Comparison of ENCODE assay signal across 1 cellular context in genomic region chr5:116947691-116948528, GRCh38.
TF ChIP-seq lines count a peak whose summit lies in the region.

No MANE protein-coding gene starts in this region.

TF ChIP-seq in HepG2, 621 proteins besides CTCF, POLR2A, EP300 and RAD21 (continued from another document and continues in another):
- peak; percentile 50; the same call in 1 of the 2 replicates for TF ChIP-seq ZGPAT (CRISPR knock-in tag; IDR thresholded peaks at IDR 0.05)
- TF ChIP-seq, protein P1, sequence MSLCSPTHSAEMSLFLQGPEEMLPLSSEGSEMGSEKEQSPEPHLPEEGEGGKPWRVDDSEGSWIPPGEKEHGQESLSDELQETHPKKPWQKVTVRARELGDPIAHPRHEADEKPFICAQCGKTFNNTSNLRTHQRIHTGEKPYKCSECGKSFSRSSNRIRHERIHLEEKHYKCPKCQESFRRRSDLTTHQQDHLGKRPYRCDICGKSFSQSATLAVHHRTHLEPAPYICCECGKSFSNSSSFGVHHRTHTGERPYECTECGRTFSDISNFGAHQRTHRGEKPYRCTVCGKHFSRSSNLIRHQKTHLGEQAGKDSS (CRISPR knock-in tag; IDR thresholded peaks at IDR 0.05; ENCODE audit: borderline replicate concordance, low read depth), result peak; percentile 66; the same call in 1 of the 2 replicates
- peak; percentile 26; the same call in 1 of the 2 replicates for TF ChIP-seq CEBPG (CRISPR knock-in tag; IDR thresholded peaks at IDR 0.05)
- TF ChIP-seq, protein P2, sequence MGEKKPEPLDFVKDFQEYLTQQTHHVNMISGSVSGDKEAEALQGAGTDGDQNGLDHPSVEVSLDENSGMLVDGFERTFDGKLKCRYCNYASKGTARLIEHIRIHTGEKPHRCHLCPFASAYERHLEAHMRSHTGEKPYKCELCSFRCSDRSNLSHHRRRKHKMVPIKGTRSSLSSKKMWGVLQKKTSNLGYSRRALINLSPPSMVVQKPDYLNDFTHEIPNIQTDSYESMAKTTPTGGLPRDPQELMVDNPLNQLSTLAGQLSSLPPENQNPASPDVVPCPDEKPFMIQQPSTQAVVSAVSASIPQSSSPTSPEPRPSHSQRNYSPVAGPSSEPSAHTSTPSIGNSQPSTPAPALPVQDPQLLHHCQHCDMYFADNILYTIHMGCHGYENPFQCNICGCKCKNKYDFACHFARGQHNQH (CRISPR knock-in tag; IDR thresholded peaks at IDR 0.05), result peak; percentile 58; the same call in 1 of the 2 replicates
- TF ChIP-seq EED (CRISPR knock-in tag; IDR thresholded peaks at IDR 0.05), result no peak
- TF ChIP-seq TGIF2 (CRISPR knock-in tag; IDR thresholded peaks at IDR 0.05), result 0 out of 2 replicates have a peak, but pooled peaks have one; percentile 23
- no peak for TF ChIP-seq MYNN (CRISPR knock-in tag; IDR thresholded peaks at IDR 0.05; ENCODE audit: low read depth)
- TF ChIP-seq, protein P3, sequence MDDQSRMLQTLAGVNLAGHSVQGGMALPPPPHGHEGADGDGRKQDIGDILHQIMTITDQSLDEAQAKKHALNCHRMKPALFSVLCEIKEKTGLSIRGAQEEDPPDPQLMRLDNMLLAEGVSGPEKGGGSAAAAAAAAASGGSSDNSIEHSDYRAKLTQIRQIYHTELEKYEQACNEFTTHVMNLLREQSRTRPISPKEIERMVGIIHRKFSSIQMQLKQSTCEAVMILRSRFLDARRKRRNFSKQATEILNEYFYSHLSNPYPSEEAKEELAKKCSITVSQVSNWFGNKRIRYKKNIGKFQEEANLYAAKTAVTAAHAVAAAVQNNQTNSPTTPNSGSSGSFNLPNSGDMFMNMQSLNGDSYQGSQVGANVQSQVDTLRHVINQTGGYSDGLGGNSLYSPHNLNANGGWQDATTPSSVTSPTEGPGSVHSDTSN (CRISPR knock-in tag; IDR thresholded peaks at IDR 0.05; ENCODE audit: borderline replicate concordance), result no peak
- TF ChIP-seq, protein P4, sequence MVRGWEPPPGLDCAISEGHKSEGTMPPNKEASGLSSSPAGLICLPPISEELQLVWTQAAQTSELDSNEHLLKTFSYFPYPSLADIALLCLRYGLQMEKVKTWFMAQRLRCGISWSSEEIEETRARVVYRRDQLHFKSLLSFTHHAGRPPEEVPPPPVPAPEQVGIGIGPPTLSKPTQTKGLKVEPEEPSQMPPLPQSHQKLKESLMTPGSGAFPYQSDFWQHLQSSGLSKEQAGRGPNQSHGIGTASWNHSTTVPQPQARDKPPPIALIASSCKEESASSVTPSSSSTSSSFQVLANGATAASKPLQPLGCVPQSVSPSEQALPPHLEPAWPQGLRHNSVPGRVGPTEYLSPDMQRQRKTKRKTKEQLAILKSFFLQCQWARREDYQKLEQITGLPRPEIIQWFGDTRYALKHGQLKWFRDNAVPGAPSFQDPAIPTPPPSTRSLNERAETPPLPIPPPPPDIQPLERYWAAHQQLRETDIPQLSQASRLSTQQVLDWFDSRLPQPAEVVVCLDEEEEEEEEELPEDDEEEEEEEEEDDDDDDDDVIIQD (CRISPR knock-in tag; IDR thresholded peaks at IDR 0.05; ENCODE audit: low read depth), result peak; percentile 84
- TF ChIP-seq ATF4 (CRISPR knock-in tag; IDR thresholded peaks at IDR 0.05), result no peak
- 0 out of 2 replicates have a peak, but pooled peaks have one; percentile 25 for TF ChIP-seq ZNF644 (CRISPR knock-in tag; IDR thresholded peaks at IDR 0.05; ENCODE audit: low read depth)
- no peak for TF ChIP-seq ZNF607 (CRISPR knock-in tag; IDR thresholded peaks at IDR 0.05; ENCODE audit: borderline replicate concordance)
- TF ChIP-seq BORCS8-MEF2B (CRISPR knock-in tag; IDR thresholded peaks at IDR 0.05), result no peak; the same call in 1 of the 2 replicates
- no peak for TF ChIP-seq ZSCAN22 (CRISPR knock-in tag; IDR thresholded peaks at IDR 0.05)
- TF ChIP-seq NRL (CRISPR knock-in tag; IDR thresholded peaks at IDR 0.05; ENCODE audit: borderline replicate concordance), result no peak
- no peak for TF ChIP-seq SOX13 (IDR thresholded peaks at IDR 0.05)
- TF ChIP-seq SOX13 (CRISPR knock-in tag; conservative IDR thresholded peaks at IDR 0.05 in 1 of 2, IDR thresholded peaks at IDR 0.05 in 1 of 2), result no peak
- no peak for TF ChIP-seq NCOA2 (CRISPR knock-in tag; IDR thresholded peaks at IDR 0.05)
- no peak for TF ChIP-seq ZNF841 (CRISPR knock-in tag; IDR thresholded peaks at IDR 0.05; ENCODE audit: borderline replicate concordance)
- peak; percentile 32; the same call in 1 of the 2 replicates for TF ChIP-seq FOXA3 (CRISPR knock-in tag; IDR thresholded peaks at IDR 0.05)
- TF ChIP-seq, protein P5, sequence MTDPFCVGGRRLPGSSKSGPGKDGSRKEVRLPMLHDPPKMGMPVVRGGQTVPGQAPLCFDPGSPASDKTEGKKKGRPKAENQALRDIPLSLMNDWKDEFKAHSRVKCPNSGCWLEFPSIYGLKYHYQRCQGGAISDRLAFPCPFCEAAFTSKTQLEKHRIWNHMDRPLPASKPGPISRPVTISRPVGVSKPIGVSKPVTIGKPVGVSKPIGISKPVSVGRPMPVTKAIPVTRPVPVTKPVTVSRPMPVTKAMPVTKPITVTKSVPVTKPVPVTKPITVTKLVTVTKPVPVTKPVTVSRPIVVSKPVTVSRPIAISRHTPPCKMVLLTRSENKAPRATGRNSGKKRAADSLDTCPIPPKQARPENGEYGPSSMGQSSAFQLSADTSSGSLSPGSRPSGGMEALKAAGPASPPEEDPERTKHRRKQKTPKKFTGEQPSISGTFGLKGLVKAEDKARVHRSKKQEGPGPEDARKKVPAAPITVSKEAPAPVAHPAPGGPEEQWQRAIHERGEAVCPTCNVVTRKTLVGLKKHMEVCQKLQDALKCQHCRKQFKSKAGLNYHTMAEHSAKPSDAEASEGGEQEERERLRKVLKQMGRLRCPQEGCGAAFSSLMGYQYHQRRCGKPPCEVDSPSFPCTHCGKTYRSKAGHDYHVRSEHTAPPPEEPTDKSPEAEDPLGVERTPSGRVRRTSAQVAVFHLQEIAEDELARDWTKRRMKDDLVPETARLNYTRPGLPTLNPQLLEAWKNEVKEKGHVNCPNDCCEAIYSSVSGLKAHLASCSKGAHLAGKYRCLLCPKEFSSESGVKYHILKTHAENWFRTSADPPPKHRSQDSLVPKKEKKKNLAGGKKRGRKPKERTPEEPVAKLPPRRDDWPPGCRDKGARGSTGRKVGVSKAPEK (CRISPR knock-in tag; IDR thresholded peaks at IDR 0.05; ENCODE audit: borderline replicate concordance), result peak; percentile 65; the same call in 1 of the 2 replicates
- peak; percentile 48; the same call in 1 of the 2 replicates for TF ChIP-seq IRF2 (CRISPR knock-in tag; IDR thresholded peaks at IDR 0.05)
- no peak for TF ChIP-seq KMT2A (CRISPR knock-in tag; IDR thresholded peaks at IDR 0.05)
- TF ChIP-seq FOSL2 (CRISPR knock-in tag; IDR thresholded peaks at IDR 0.05), result peak; percentile 64
- no peak for TF ChIP-seq NCOA1 (CRISPR knock-in tag; IDR thresholded peaks at IDR 0.05)
- no peak for TF ChIP-seq ZNF296 (CRISPR knock-in tag; conservative IDR thresholded peaks at IDR 0.05)
- 0 out of 2 replicates have a peak, but pooled peaks have one; percentile 32 for TF ChIP-seq FOXO1 (CRISPR knock-in tag; IDR thresholded peaks at IDR 0.05)
- TF ChIP-seq FOXK1 (CRISPR knock-in tag; IDR thresholded peaks at IDR 0.05; ENCODE audit: borderline replicate concordance, low read depth), result peak; percentile 26; the same call in 1 of the 2 replicates
- TF ChIP-seq RXRB (CRISPR knock-in tag; IDR thresholded peaks at IDR 0.05; ENCODE audit: borderline replicate concordance), result peak; percentile 50; the same call in 1 of the 2 replicates
- TF ChIP-seq PCBP1 (IDR thresholded peaks at IDR 0.05; ENCODE audit: borderline replicate concordance, low read depth, low read length), result no peak
- TF ChIP-seq KLF16 (CRISPR knock-in tag; IDR thresholded peaks at IDR 0.05), result 0 out of 4 replicates have a peak, but pooled peaks of 1 of the 2 experiments have one; percentile 51
- TF ChIP-seq ZNF329 (CRISPR knock-in tag; IDR thresholded peaks at IDR 0.05; ENCODE audit: low read depth), result peak; percentile 96
- TF ChIP-seq, protein P6, sequence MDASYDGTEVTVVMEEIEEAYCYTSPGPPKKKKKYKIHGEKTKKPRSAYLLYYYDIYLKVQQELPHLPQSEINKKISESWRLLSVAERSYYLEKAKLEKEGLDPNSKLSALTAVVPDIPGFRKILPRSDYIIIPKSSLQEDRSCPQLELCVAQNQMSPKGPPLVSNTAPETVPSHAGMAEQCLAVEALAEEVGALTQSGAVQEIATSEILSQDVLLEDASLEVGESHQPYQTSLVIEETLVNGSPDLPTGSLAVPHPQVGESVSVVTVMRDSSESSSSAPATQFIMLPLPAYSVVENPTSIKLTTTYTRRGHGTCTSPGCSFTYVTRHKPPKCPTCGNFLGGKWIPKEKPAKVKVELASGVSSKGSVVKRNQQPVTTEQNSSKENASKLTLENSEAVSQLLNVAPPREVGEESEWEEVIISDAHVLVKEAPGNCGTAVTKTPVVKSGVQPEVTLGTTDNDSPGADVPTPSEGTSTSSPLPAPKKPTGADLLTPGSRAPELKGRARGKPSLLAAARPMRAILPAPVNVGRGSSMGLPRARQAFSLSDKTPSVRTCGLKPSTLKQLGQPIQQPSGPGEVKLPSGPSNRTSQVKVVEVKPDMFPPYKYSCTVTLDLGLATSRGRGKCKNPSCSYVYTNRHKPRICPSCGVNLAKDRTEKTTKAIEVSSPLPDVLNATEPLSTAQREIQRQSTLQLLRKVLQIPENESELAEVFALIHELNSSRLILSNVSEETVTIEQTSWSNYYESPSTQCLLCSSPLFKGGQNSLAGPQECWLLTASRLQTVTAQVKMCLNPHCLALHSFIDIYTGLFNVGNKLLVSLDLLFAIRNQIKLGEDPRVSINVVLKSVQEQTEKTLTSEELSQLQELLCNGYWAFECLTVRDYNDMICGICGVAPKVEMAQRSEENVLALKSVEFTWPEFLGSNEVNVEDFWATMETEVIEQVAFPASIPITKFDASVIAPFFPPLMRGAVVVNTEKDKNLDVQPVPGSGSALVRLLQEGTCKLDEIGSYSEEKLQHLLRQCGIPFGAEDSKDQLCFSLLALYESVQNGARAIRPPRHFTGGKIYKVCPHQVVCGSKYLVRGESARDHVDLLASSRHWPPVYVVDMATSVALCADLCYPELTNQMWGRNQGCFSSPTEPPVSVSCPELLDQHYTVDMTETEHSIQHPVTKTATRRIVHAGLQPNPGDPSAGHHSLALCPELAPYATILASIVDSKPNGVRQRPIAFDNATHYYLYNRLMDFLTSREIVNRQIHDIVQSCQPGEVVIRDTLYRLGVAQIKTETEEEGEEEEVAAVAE (CRISPR knock-in tag; IDR thresholded peaks at IDR 0.05; ENCODE audit: borderline replicate concordance), result 0 out of 2 replicates have a peak, but pooled peaks have one; percentile 75
- TF ChIP-seq, protein P7, sequence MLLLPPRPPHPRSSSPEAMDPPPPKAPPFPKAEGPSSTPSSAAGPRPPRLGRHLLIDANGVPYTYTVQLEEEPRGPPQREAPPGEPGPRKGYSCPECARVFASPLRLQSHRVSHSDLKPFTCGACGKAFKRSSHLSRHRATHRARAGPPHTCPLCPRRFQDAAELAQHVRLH (CRISPR knock-in tag; IDR thresholded peaks at IDR 0.05; ENCODE audit: borderline replicate concordance, low read depth), result 0 out of 2 replicates have a peak, but pooled peaks have one; percentile 64
- no peak for TF ChIP-seq CENPT (CRISPR knock-in tag; IDR thresholded peaks at IDR 0.05; ENCODE audit: low read depth)
- TF ChIP-seq TFAP4 (IDR thresholded peaks at IDR 0.05; ENCODE audit: borderline replicate concordance, low read depth), result peak; percentile 86
- TF ChIP-seq RAD51 (IDR thresholded peaks at IDR 0.05; ENCODE audit: borderline replicate concordance), result no peak
- TF ChIP-seq ETV5 (CRISPR knock-in tag; IDR thresholded peaks at IDR 0.05; ENCODE audit: borderline replicate concordance), result peak; percentile 66; the same call in 1 of the 2 replicates
- TF ChIP-seq SMC3 (IDR thresholded peaks at IDR 0.05; ENCODE audit: low read length), result peak; percentile 97
- TF ChIP-seq, protein P8, sequence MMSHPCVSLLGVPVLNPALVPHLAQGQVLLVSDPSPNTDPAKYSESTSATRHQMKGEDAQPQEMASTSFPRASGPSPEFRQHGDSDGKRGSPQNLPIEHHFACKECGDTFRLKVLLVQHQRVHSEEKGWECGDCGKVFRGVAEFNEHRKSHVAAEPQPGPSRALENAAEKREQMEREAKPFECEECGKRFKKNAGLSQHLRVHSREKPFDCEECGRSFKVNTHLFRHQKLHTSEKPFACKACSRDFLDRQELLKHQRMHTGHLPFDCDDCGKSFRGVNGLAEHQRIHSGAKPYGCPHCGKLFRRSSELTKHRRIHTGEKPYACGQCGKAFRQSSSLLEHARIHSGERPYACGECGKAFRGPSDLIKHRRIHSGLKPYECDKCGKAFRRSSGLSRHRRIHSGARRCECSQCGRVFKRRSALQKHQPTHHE (CRISPR knock-in tag; IDR thresholded peaks at IDR 0.05; ENCODE audit: borderline replicate concordance), result no peak
- TF ChIP-seq, protein P9, sequence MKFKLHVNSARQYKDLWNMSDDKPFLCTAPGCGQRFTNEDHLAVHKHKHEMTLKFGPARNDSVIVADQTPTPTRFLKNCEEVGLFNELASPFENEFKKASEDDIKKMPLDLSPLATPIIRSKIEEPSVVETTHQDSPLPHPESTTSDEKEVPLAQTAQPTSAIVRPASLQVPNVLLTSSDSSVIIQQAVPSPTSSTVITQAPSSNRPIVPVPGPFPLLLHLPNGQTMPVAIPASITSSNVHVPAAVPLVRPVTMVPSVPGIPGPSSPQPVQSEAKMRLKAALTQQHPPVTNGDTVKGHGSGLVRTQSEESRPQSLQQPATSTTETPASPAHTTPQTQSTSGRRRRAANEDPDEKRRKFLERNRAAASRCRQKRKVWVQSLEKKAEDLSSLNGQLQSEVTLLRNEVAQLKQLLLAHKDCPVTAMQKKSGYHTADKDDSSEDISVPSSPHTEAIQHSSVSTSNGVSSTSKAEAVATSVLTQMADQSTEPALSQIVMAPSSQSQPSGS (CRISPR knock-in tag; IDR thresholded peaks at IDR 0.05), result peak; percentile 57
- peak; percentile 63 for TF ChIP-seq TEAD3 (CRISPR knock-in tag; optimal IDR thresholded peaks at IDR 0.05; ENCODE audit: borderline replicate concordance)
- TF ChIP-seq CBX1 (IDR thresholded peaks at IDR 0.05; ENCODE audit: low read depth), result peak; percentile 60
- peak; percentile 87 for TF ChIP-seq ZMYM4 (CRISPR knock-in tag; IDR thresholded peaks at IDR 0.05)
